ENCODE assay signal across 22 cellular contexts in the genomic region with DNA sequence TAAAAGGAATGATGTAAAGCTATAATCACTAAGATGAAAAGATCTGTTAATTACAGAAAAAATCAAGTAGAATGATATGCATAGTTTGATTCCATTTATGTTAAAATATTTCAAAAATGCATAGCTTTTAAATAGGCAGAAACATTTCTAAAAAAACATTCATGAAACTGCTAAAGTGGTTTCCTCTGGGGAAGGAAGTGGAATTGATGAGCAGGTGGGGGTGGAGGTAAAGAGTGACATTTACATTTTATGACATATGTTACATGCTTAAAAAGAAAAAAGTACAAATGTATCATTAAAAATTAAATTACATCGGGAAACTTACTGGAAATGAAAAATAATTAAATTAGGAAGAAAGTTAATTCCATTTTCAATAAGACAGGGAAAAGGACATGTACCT. TPM values are rescaled to one million over a fixed set of nuclear protein-coding genes. Genes with fewer than 3 reads are reported as not detected.
DNase-seq lines count a peak whose midpoint lies in the region; ATAC-seq and FAIRE-seq lines count a peak whose summit lies in the region.
"Had no signal": no experiment of that assay in that cellular context is flagged by ENCODE, and none has a peak within 500 bp of the region (broad histone marks: within the 10 kb centered on the region; RNA-seq: fewer than 3 reads in every experiment).

No MANE protein-coding gene starts in this region.

- peaks cover under 1% of the 10 kb centered on the region; the same call in 1 of the 2 replicates for H3K9me3 ChIP-seq in MG63

- no peaks in the 10 kb centered on the region for H3K36me3 ChIP-seq in MG63

- intact Hi-C loops in activated CD4-positive, alpha-beta T cell treated with anti-CD3 and anti-CD28 coated beads for 36 hours (cut with DNase I, micrococcal nuclease), result no loop called here

- no peaks in the 10 kb centered on the region for H3K27me3 Mint-ChIP-seq in activated CD4-positive, alpha-beta T cell treated with anti-CD3 and anti-CD28 coated beads for 36 hours
- peaks cover 11% of the 10 kb centered on the region for H3K27me3 Mint-ChIP-seq in activated CD4-positive, alpha-beta memory T cell treated with anti-CD3 and anti-CD28 coated beads, Interleukin-2, amount 10 ng/mL, durations not matched to agents 7 days and 5 days
- no peaks in the 10 kb centered on the region for H3K27me3 Mint-ChIP-seq in memory B cell

- peaks cover 5% of the 10 kb centered on the region for H3K36me3 Mint-ChIP-seq in activated CD4-positive, alpha-beta T cell treated with anti-CD3 and anti-CD28 coated beads for 36 hours (ENCODE audit: low read depth)
- peaks cover 15% of the 10 kb centered on the region for H3K36me3 Mint-ChIP-seq in activated CD4-positive, alpha-beta memory T cell treated with anti-CD3 and anti-CD28 coated beads, Interleukin-2, amount 10 ng/mL, durations not matched to agents 7 days and 5 days (ENCODE audit: low read depth)
- peaks cover 1% of the 10 kb centered on the region for H3K36me3 Mint-ChIP-seq in memory B cell
- H3K36me3 Mint-ChIP-seq: type B pancreatic cell had no signal

- no peaks in the 10 kb centered on the region for H3K27me3 ChIP-seq in MG63

- DNase-seq in activated CD4-positive, alpha-beta T cell treated with anti-CD3 and anti-CD28 coated beads for 36 hours, result no peak
- no peak for DNase-seq in activated CD4-positive, alpha-beta T cell treated with anti-CD3 and anti-CD28 coated beads for 1 hour
- no peak for DNase-seq in activated CD4-positive, alpha-beta memory T cell treated with anti-CD3 and anti-CD28 coated beads, Interleukin-2, amount 10 ng/mL, durations not matched to agents 7 days and 5 days
- DNase-seq in memory B cell (ENCODE audit: low spot score in 2 of 2) (no peak), MG63 (no peak), anterior cingulate cortex (lab: John Stamatoyannopoulos, UW) (no peak)
- DNase-seq: dermis blood vessel endothelial cell; DMS 273 treated with DMSO at 0.1 percent for 48 hours; GM23248; hippocampal formation; islet precursor cell; NCI-H1436 treated with DMSO at 0.1 percent for 48 hours; NCI-H748 treated with DMSO at 0.1 percent for 48 hours; nucleus accumbens; stimulated activated CD4-positive, alpha-beta T cell treated with anti-CD3 and anti-CD28 coated beads, Interleukin-4, amount 100 ng/mL, for 1 hour had no signal

- no peak overlapping the region for H3K4me3 Mint-ChIP-seq in activated CD4-positive, alpha-beta T cell treated with anti-CD3 and anti-CD28 coated beads for 36 hours
- no peak overlapping the region for H3K4me3 Mint-ChIP-seq in activated CD4-positive, alpha-beta memory T cell treated with anti-CD3 and anti-CD28 coated beads, Interleukin-2, amount 10 ng/mL, durations not matched to agents 7 days and 5 days
- no peak overlapping the region for H3K4me3 Mint-ChIP-seq in memory B cell
- H3K4me3 Mint-ChIP-seq: type B pancreatic cell had no signal

- ATAC-seq in activated CD4-positive, alpha-beta T cell treated with anti-CD3 and anti-CD28 coated beads for 36 hours, result no peak
- peak; percentile 47 for ATAC-seq in memory B cell (ENCODE audit: low read depth)
- ATAC-seq in HG02763 (IDR thresholded peaks at IDR 0.05; ENCODE audit: unreplicated experiment), result no peak
- ATAC-seq: Right ventricle myocardium inferior had no signal

- no peak overlapping the region for H3K4me3 ChIP-seq in MG63
- H3K4me3 ChIP-seq: GM23248, lung had no signal

- FAIRE-seq in G401.6 (lab: Jason Lieb, UNC), result peak; percentile 59
- FAIRE-seq: GM19239, TTC549 had no signal

- peaks cover 28% of the 10 kb centered on the region for H3K4me1 Mint-ChIP-seq in activated CD4-positive, alpha-beta T cell treated with anti-CD3 and anti-CD28 coated beads for 36 hours
- peaks cover 38% of the 10 kb centered on the region for H3K4me1 Mint-ChIP-seq in activated CD4-positive, alpha-beta memory T cell treated with anti-CD3 and anti-CD28 coated beads, Interleukin-2, amount 10 ng/mL, durations not matched to agents 7 days and 5 days
- peaks cover 20% of the 10 kb centered on the region for H3K4me1 Mint-ChIP-seq in memory B cell

- POLR2A ChIA-PET in activated CD4-positive, alpha-beta T cell treated with anti-CD3 and anti-CD28 coated beads for 36 hours (lab: Charles Lee), result no interaction called here
- POLR2A ChIA-PET in activated CD4-positive, alpha-beta memory T cell treated with anti-CD3 and anti-CD28 coated beads, Interleukin-2, amount 10 ng/mL, durations not matched to agents 7 days and 5 days (lab: Charles Lee), result interaction anchor here (0.9 to 4.5 kb wide), 4 partner anchors 34 to 181 kb away, joined by 3 to 26 read pairs (median 3); a partner anchor contains a TSS

- peaks cover 3% of the 10 kb centered on the region for H3K9me3 Mint-ChIP-seq in activated CD4-positive, alpha-beta T cell treated with anti-CD3 and anti-CD28 coated beads for 36 hours (ENCODE audit: low read depth)
- H3K9me3 Mint-ChIP-seq in activated CD4-positive, alpha-beta memory T cell treated with anti-CD3 and anti-CD28 coated beads, Interleukin-2, amount 10 ng/mL, durations not matched to agents 7 days and 5 days, result peaks cover 11% of the 10 kb centered on the region
- peaks cover 1% of the 10 kb centered on the region for H3K9me3 Mint-ChIP-seq in memory B cell

- CTCF ChIA-PET in activated CD4-positive, alpha-beta T cell treated with anti-CD3 and anti-CD28 coated beads for 36 hours (lab: Charles Lee), result interaction anchor here (0.6 to 1.5 kb wide), 5 partner anchors 9 to 66 kb away, joined by 3 to 6 read pairs (median 3); no protein-coding TSS in a partner anchor
- CTCF ChIA-PET in activated CD4-positive, alpha-beta memory T cell treated with anti-CD3 and anti-CD28 coated beads, Interleukin-2, amount 10 ng/mL, durations not matched to agents 7 days and 5 days (lab: Charles Lee), result no interaction called here

- peak overlapping the region; percentile 87 for H3K27ac Mint-ChIP-seq in activated CD4-positive, alpha-beta T cell treated with anti-CD3 and anti-CD28 coated beads for 36 hours
- H3K27ac Mint-ChIP-seq in activated CD4-positive, alpha-beta memory T cell treated with anti-CD3 and anti-CD28 coated beads, Interleukin-2, amount 10 ng/mL, durations not matched to agents 7 days and 5 days, result peak overlapping the region; percentile 76
- H3K27ac Mint-ChIP-seq in memory B cell, result no peak overlapping the region
- H3K27ac Mint-ChIP-seq: type B pancreatic cell had no signal

RNA-seq across cellular contexts. Expression of a gene that starts 42.8 kb away (rescaled TPM):
- total RNA-seq in activated CD4-positive, alpha-beta T cell treated with anti-CD3 and anti-CD28 coated beads for 36 hours, result 100 to 1,000 TPM; 100 to 114 TPM
- 100 to 1,000 TPM; 204 to 205 TPM for total RNA-seq in activated CD4-positive, alpha-beta memory T cell treated with anti-CD3 and anti-CD28 coated beads, Interleukin-2, amount 10 ng/mL, durations not matched to agents 7 days and 5 days
- total RNA-seq in MG63 (2014; rRNA removed; shearing (Covaris generic); ENCODE audit: low replicate concordance), result 58.9 and 61.9 TPM in 2 replicates
